ENCODE assay signal across 9 cellular contexts in genomic region chr5:178265746-178266145, GRCh38.
"Had no signal": no experiment of that assay in that cellular context is flagged by ENCODE, and none has a peak within 500 bp of the region (broad histone marks: within the 10 kb centered on the region; RNA-seq: fewer than 3 reads in every experiment).

No MANE protein-coding gene starts in this region.

- H3K4me3 ChIP-seq: GM23248, HAP-1 had no signal

- ATAC-seq: HCT116, HepG2 had no signal

- H3K27ac Mint-ChIP-seq: HFFc6, IgD-negative memory B cell had no signal

- DNase-seq: GM23248, GOT3, H7, HFFc6 had no signal

- H3K36me3 Mint-ChIP-seq: IgD-negative memory B cell had no signal

- H3K27ac ChIP-seq: GM23248, HL-60 had no signal

- H3K4me3 Mint-ChIP-seq: HFFc6, IgD-negative memory B cell had no signal

- H3K4me1 ChIP-seq: HAP-1 had no signal

- H3K9me3 ChIP-seq: HAP-1 had no signal
